9 cellular contexts compared by ENCODE assay signal in the genomic region with DNA sequence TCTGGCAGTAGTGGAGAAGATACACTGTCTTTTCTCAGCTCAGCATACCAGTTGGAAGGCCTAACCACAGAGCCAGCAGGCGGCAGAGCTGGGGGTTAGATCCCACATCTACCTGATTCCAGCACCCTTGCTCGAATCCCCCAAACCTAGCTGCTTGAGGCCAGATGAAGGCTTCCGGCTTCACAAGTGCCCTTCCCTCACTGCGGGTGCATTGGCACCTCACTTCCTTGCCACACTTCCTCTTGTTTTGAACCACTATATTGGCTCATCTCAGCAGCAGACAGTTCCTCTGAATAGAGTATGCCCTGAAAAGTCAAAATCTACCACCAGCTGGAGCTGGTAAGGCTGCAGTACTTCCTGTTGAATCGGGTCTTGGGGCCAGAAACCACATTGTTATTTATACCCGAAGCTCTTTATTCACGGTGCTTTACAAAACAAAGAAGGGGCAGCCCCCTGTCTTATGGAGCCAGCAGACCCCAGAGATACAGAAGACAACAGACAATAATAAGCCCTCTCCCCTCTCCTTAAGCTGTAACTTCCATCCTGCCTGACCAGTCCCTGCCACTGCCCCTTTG.
DNase-seq lines count a peak whose midpoint lies in the region; ATAC-seq and TF ChIP-seq lines count a peak whose summit lies in the region.
"Had no signal": no experiment of that assay in that cellular context is flagged by ENCODE, and none has a peak within 500 bp of the region (broad histone marks: within the 10 kb centered on the region; RNA-seq: fewer than 3 reads in every experiment).

No MANE protein-coding gene starts in this region.

- ATAC-seq in GM18499 (IDR thresholded peaks at IDR 0.05; ENCODE audit: insufficient read depth, unreplicated experiment) (peak; percentile 55), HG02870 (IDR thresholded peaks at IDR 0.05; ENCODE audit: unreplicated experiment) (peak; percentile 67), lung (ENCODE audit: insufficient read depth, low FRiP score) (peak; percentile 56)
- ATAC-seq: HCT116 had no signal

- H3K4me1 ChIP-seq in lung (ENCODE audit: control insufficient read depth in 2 of 2, insufficient read depth in 2 of 2, low read length in 2 of 2), result no peaks in the 10 kb centered on the region
- peaks cover 29% of the 10 kb centered on the region for H3K4me1 ChIP-seq in suprapubic skin

- H3K27ac ChIP-seq in lung (ENCODE audit: low read depth in 1 of 2, low read length in 1 of 2) (peak overlapping the region in 1 of 2 donors; percentile 66), suprapubic skin (peak overlapping the region; percentile 51)

- TF ChIP-seq EP300 in suprapubic skin (IDR thresholded peaks at IDR 0.05), result no peak

- no peaks in the 10 kb centered on the region for H3K9me3 ChIP-seq in lung (ENCODE audit: control insufficient read depth in 2 of 2, insufficient read depth in 1 of 2, low read length in 1 of 2)
- H3K9me3 ChIP-seq in suprapubic skin, result no peaks in the 10 kb centered on the region

- H3K36me3 ChIP-seq in lung (ENCODE audit: control insufficient read depth in 2 of 2, insufficient read depth in 2 of 2, low read length in 2 of 2) (no peaks in the 10 kb centered on the region), suprapubic skin (no peaks in the 10 kb centered on the region)

- no peak for TF ChIP-seq CTCF in lung (IDR thresholded peaks at IDR 0.05; ENCODE audit: control extremely low read depth, extremely low read depth)
- no peak for TF ChIP-seq CTCF in suprapubic skin (IDR thresholded peaks at IDR 0.05)

- H3K4me3 ChIP-seq in lung (no peak overlapping the region), suprapubic skin (no peak overlapping the region)

- DNase-seq in activated naive CD4-positive, alpha-beta T cell (lab: John Stamatoyannopoulos, UW), result peak in 3 of 4 experiments; percentile 6 to 60 (median 46)
- DNase-seq in lung (ENCODE audit: low spot score) (peak; percentile 38), suprapubic skin (ENCODE audit: low spot score in 2 of 2) (no peak), NCI-H82 (lab: John Stamatoyannopoulos, UW) (no peak), SW 1271 (lab: John Stamatoyannopoulos, UW) (no peak)

- no peaks in the 10 kb centered on the region for H3K27me3 ChIP-seq in lung (ENCODE audit: control insufficient read depth, insufficient read depth)
- H3K27me3 ChIP-seq in suprapubic skin, result no peaks in the 10 kb centered on the region

- 0 out of 2 replicates have a peak, but pooled peaks have one; percentile 20 for TF ChIP-seq POLR2A in Raji (IDR thresholded peaks at IDR 0.05; ENCODE audit: insufficient read depth, low read depth, low read length)
- no peak for TF ChIP-seq POLR2A in suprapubic skin (IDR thresholded peaks at IDR 0.05)

- WGBS in lung, 2 donors, result 16 to 35% methylated on average over 7 of the region's 7 CpGs
- 61% methylated on average over 7 of the region's 7 CpGs for WGBS in suprapubic skin

Comparison
In these comparisons a context has a peak if more than half of its experiments do, and no peak if none do; other contexts are left out.
1. DNase-seq: peak in activated naive CD4-positive, alpha-beta T cell (3 of 4) and lung (single experiment); none in suprapubic skin (0 of 2), NCI-H82 (single experiment) and SW 1271 (0 of 2).
2. Peak in every context shown above with its lines, with median percentiles within 50 percentile points of each other: ATAC-seq.